In genomic region chr3:63864008-63864871, GRCh38 we compare ENCODE assay signal across 2 cellular contexts.
TF ChIP-seq lines count a peak whose summit lies in the region.

No MANE protein-coding gene starts in this region.

TF ChIP-seq in WTC11, 78 proteins besides CTCF, POLR2A, EP300 and RAD21 (continued from another document and continues in another):
- TF ChIP-seq, protein P1, sequence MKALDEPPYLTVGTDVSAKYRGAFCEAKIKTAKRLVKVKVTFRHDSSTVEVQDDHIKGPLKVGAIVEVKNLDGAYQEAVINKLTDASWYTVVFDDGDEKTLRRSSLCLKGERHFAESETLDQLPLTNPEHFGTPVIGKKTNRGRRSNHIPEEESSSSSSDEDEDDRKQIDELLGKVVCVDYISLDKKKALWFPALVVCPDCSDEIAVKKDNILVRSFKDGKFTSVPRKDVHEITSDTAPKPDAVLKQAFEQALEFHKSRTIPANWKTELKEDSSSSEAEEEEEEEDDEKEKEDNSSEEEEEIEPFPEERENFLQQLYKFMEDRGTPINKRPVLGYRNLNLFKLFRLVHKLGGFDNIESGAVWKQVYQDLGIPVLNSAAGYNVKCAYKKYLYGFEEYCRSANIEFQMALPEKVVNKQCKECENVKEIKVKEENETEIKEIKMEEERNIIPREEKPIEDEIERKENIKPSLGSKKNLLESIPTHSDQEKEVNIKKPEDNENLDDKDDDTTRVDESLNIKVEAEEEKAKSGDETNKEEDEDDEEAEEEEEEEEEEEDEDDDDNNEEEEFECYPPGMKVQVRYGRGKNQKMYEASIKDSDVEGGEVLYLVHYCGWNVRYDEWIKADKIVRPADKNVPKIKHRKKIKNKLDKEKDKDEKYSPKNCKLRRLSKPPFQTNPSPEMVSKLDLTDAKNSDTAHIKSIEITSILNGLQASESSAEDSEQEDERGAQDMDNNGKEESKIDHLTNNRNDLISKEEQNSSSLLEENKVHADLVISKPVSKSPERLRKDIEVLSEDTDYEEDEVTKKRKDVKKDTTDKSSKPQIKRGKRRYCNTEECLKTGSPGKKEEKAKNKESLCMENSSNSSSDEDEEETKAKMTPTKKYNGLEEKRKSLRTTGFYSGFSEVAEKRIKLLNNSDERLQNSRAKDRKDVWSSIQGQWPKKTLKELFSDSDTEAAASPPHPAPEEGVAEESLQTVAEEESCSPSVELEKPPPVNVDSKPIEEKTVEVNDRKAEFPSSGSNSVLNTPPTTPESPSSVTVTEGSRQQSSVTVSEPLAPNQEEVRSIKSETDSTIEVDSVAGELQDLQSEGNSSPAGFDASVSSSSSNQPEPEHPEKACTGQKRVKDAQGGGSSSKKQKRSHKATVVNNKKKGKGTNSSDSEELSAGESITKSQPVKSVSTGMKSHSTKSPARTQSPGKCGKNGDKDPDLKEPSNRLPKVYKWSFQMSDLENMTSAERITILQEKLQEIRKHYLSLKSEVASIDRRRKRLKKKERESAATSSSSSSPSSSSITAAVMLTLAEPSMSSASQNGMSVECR (CRISPR knock-in tag; IDR thresholded peaks at IDR 0.05; ENCODE audit: borderline replicate concordance) = no peak
- TF ChIP-seq, protein P2, sequence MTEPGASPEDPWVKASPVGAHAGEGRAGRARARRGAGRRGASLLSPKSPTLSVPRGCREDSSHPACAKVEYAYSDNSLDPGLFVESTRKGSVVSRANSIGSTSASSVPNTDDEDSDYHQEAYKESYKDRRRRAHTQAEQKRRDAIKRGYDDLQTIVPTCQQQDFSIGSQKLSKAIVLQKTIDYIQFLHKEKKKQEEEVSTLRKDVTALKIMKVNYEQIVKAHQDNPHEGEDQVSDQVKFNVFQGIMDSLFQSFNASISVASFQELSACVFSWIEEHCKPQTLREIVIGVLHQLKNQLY (CRISPR knock-in tag; IDR thresholded peaks at IDR 0.05) = no peak
- TF ChIP-seq OVOL2 (CRISPR knock-in tag; IDR thresholded peaks at IDR 0.05; ENCODE audit: borderline replicate concordance) (no peak), ZNF423 (CRISPR knock-in tag; IDR thresholded peaks at IDR 0.05) (0 out of 2 replicates have a peak, but pooled peaks have one; percentile 3), NR3C1 (CRISPR knock-in tag; conservative IDR thresholded peaks at IDR 0.05; ENCODE audit: low read depth) (no peak), E2F5 (CRISPR knock-in tag; IDR thresholded peaks at IDR 0.05) (0 out of 2 replicates have a peak, but pooled peaks have one; percentile 22), NFATC4 (CRISPR knock-in tag; IDR thresholded peaks at IDR 0.05) (no peak), SMAD3 (CRISPR knock-in tag; IDR thresholded peaks at IDR 0.05; ENCODE audit: borderline replicate concordance) (no peak), ZNF416 (CRISPR knock-in tag; IDR thresholded peaks at IDR 0.05) (no peak), ELF4 (CRISPR knock-in tag; IDR thresholded peaks at IDR 0.05; ENCODE audit: low read depth) (no peak), MYBL2 (CRISPR knock-in tag; IDR thresholded peaks at IDR 0.05) (0 out of 2 replicates have a peak, but pooled peaks have one; percentile 62)
- TF ChIP-seq, protein P3, sequence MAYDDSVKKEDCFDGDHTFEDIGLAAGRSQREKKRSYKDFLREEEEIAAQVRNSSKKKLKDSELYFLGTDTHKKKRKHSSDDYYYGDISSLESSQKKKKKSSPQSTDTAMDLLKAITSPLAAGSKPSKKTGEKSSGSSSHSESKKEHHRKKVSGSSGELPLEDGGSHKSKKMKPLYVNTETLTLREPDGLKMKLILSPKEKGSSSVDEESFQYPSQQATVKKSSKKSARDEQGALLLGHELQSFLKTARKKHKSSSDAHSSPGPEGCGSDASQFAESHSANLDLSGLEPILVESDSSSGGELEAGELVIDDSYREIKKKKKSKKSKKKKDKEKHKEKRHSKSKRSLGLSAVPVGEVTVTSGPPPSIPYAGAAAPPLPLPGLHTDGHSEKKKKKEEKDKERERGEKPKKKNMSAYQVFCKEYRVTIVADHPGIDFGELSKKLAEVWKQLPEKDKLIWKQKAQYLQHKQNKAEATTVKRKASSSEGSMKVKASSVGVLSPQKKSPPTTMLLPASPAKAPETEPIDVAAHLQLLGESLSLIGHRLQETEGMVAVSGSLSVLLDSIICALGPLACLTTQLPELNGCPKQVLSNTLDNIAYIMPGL (CRISPR knock-in tag; IDR thresholded peaks at IDR 0.05) = no peak
- TF ChIP-seq, protein P4, sequence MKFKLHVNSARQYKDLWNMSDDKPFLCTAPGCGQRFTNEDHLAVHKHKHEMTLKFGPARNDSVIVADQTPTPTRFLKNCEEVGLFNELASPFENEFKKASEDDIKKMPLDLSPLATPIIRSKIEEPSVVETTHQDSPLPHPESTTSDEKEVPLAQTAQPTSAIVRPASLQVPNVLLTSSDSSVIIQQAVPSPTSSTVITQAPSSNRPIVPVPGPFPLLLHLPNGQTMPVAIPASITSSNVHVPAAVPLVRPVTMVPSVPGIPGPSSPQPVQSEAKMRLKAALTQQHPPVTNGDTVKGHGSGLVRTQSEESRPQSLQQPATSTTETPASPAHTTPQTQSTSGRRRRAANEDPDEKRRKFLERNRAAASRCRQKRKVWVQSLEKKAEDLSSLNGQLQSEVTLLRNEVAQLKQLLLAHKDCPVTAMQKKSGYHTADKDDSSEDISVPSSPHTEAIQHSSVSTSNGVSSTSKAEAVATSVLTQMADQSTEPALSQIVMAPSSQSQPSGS (CRISPR knock-in tag; IDR thresholded peaks at IDR 0.05; ENCODE audit: borderline replicate concordance, low read depth) = no peak
- TF ChIP-seq, protein P5, sequence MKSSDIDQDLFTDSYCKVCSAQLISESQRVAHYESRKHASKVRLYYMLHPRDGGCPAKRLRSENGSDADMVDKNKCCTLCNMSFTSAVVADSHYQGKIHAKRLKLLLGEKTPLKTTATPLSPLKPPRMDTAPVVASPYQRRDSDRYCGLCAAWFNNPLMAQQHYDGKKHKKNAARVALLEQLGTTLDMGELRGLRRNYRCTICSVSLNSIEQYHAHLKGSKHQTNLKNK (CRISPR knock-in tag; IDR thresholded peaks at IDR 0.05) = no peak

TF ChIP-seq in HepG2, 621 proteins besides CTCF, POLR2A, EP300 and RAD21 (continued from another document and continues in another):
- TF ChIP-seq ZBTB10 (CRISPR knock-in tag; IDR thresholded peaks at IDR 0.05; ENCODE audit: borderline replicate concordance) = peak; percentile 94
- peak; percentile 19; the same call in 1 of the 2 replicates for TF ChIP-seq IRF2 (CRISPR knock-in tag; IDR thresholded peaks at IDR 0.05)
- no peak for TF ChIP-seq ZNF251 (CRISPR knock-in tag; IDR thresholded peaks at IDR 0.05)
- 0 out of 2 replicates have a peak, but pooled peaks have one; percentile 55 for TF ChIP-seq ZNF333 (CRISPR knock-in tag; IDR thresholded peaks at IDR 0.05; ENCODE audit: borderline replicate concordance)
- TF ChIP-seq, protein P6, sequence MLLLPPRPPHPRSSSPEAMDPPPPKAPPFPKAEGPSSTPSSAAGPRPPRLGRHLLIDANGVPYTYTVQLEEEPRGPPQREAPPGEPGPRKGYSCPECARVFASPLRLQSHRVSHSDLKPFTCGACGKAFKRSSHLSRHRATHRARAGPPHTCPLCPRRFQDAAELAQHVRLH (CRISPR knock-in tag; IDR thresholded peaks at IDR 0.05; ENCODE audit: borderline replicate concordance, low read depth) = 0 out of 2 replicates have a peak, but pooled peaks have one; percentile 38
- TF ChIP-seq ZNF407 (CRISPR knock-in tag; IDR thresholded peaks at IDR 0.05; ENCODE audit: not compliant biosample characterization) = no peak
- TF ChIP-seq XBP1 (CRISPR knock-in tag; IDR thresholded peaks at IDR 0.05) = no peak
- TF ChIP-seq FOXC1 (CRISPR knock-in tag; IDR thresholded peaks at IDR 0.05; ENCODE audit: borderline replicate concordance) = peak; percentile 48; the same call in 1 of the 2 replicates
- TF ChIP-seq ZNF678 (CRISPR knock-in tag; IDR thresholded peaks at IDR 0.05) = 0 out of 2 replicates have a peak, but pooled peaks have one; percentile 28
- TF ChIP-seq NFE2L1 (CRISPR knock-in tag; IDR thresholded peaks at IDR 0.05; ENCODE audit: borderline replicate concordance) = no peak
- TF ChIP-seq ISL2 (CRISPR knock-in tag; IDR thresholded peaks at IDR 0.05) = no peak
- TF ChIP-seq FOXA1 (IDR thresholded peaks at IDR 0.05) = no peak
- TF ChIP-seq FOXA1 (CRISPR knock-in tag; IDR thresholded peaks at IDR 0.05) = no peak
- TF ChIP-seq ESRRA (CRISPR knock-in tag; IDR thresholded peaks at IDR 0.05; ENCODE audit: low read depth) = no peak
- TF ChIP-seq HIVEP1 (CRISPR knock-in tag; IDR thresholded peaks at IDR 0.05) = peak; percentile 15; the same call in 1 of the 2 replicates
- peak; percentile 30; the same call in 1 of the 2 replicates for TF ChIP-seq MXD1 (CRISPR knock-in tag; IDR thresholded peaks at IDR 0.05)
- TF ChIP-seq ZNF34 (CRISPR knock-in tag; IDR thresholded peaks at IDR 0.05; ENCODE audit: borderline replicate concordance) = no peak
- no peak for TF ChIP-seq ZNF615 (CRISPR knock-in tag; IDR thresholded peaks at IDR 0.05; ENCODE audit: borderline replicate concordance)
- TF ChIP-seq ZFP36L1 (CRISPR knock-in tag; IDR thresholded peaks at IDR 0.05) = 0 out of 2 replicates have a peak, but pooled peaks have one; percentile 29
- TF ChIP-seq KMT2B (CRISPR knock-in tag; IDR thresholded peaks at IDR 0.05) = peak; percentile 76; the same call in 1 of the 2 replicates
- TF ChIP-seq, protein P7, sequence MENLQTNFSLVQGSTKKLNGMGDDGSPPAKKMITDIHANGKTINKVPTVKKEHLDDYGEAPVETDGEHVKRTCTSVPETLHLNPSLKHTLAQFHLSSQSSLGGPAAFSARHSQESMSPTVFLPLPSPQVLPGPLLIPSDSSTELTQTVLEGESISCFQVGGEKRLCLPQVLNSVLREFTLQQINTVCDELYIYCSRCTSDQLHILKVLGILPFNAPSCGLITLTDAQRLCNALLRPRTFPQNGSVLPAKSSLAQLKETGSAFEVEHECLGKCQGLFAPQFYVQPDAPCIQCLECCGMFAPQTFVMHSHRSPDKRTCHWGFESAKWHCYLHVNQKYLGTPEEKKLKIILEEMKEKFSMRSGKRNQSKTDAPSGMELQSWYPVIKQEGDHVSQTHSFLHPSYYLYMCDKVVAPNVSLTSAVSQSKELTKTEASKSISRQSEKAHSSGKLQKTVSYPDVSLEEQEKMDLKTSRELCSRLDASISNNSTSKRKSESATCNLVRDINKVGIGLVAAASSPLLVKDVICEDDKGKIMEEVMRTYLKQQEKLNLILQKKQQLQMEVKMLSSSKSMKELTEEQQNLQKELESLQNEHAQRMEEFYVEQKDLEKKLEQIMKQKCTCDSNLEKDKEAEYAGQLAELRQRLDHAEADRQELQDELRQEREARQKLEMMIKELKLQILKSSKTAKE (CRISPR knock-in tag; IDR thresholded peaks at IDR 0.05; ENCODE audit: borderline replicate concordance) = no peak
